In the genomic region with DNA sequence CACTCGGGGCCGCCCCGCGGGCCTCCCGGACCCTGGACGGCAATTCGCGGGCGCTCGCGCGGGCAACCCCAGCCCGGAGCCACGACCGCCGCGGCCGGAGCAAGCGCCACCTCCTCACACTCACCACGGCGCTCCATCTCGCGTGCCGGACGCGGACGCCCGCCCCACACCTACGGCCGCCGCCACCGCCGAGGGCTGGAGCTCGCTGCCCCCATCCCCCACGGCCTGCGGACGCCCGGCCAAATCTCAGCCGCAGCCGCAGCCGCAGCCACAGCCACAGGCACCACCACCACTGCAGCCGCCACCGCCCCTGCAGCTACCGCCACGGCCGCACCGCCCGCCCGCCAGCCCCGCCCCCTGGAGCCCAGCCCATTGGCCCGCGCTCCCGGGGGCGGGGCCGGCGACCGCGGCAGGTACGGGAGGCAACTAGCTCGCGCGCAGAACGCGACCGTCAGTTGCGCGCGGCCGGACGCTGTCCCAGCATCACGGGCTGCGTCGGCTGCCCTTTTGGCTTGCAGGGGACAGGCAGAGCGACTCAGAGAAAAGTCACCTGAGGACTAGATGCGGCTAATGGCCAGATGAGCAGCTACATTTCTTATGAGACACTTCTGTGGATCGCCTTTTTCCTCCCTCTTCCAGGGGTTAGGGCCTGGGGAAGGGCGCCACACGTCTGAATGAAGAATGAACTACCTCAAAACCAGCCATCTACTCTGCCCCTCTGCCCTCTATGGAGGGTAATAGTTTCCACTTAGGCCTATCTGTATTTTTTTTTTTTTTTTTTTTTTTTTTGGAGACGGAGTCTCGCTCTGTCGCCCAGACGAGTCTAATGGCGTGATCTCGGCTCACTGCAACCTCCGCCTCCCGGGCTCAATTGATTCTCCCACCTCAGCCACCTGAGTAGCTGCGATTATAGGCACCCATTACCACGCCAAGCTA, we compare ENCODE assay signal across 1 cellular context.
TF ChIP-seq lines count a peak whose summit lies in the region.

A gene with protein sequence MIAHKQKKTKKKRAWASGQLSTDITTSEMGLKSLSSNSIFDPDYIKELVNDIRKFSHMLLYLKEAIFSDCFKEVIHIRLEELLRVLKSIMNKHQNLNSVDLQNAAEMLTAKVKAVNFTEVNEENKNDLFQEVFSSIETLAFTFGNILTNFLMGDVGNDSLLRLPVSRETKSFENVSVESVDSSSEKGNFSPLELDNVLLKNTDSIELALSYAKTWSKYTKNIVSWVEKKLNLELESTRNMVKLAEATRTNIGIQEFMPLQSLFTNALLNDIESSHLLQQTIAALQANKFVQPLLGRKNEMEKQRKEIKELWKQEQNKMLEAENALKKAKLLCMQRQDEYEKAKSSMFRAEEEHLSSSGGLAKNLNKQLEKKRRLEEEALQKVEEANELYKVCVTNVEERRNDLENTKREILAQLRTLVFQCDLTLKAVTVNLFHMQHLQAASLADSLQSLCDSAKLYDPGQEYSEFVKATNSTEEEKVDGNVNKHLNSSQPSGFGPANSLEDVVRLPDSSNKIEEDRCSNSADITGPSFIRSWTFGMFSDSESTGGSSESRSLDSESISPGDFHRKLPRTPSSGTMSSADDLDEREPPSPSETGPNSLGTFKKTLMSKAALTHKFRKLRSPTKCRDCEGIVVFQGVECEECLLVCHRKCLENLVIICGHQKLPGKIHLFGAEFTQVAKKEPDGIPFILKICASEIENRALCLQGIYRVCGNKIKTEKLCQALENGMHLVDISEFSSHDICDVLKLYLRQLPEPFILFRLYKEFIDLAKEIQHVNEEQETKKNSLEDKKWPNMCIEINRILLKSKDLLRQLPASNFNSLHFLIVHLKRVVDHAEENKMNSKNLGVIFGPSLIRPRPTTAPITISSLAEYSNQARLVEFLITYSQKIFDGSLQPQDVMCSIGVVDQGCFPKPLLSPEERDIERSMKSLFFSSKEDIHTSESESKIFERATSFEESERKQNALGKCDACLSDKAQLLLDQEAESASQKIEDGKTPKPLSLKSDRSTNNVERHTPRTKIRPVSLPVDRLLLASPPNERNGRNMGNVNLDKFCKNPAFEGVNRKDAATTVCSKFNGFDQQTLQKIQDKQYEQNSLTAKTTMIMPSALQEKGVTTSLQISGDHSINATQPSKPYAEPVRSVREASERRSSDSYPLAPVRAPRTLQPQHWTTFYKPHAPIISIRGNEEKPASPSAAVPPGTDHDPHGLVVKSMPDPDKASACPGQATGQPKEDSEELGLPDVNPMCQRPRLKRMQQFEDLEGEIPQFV (minus strand): TSS at position 294 of the 936 bp plus-strand sequence. CDS start 5,973 bp downstream, outside the sequence.

TF ChIP-seq in SK-N-SH treated with all-trans-retinoic acid at 6 μM for 48 hours, 23 proteins besides CTCF, POLR2A, EP300 and RAD21 (continued from another document):
- TF ChIP-seq, protein P1, sequence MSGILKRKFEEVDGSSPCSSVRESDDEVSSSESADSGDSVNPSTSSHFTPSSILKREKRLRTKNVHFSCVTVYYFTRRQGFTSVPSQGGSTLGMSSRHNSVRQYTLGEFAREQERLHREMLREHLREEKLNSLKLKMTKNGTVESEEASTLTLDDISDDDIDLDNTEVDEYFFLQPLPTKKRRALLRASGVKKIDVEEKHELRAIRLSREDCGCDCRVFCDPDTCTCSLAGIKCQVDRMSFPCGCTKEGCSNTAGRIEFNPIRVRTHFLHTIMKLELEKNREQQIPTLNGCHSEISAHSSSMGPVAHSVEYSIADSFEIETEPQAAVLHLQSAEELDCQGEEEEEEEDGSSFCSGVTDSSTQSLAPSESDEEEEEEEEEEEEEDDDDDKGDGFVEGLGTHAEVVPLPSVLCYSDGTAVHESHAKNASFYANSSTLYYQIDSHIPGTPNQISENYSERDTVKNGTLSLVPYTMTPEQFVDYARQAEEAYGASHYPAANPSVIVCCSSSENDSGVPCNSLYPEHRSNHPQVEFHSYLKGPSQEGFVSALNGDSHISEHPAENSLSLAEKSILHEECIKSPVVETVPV (CRISPR knock-in tag; IDR thresholded peaks at IDR 0.05): no peak
TF ChIP-seq in SK-N-SH treated with all-trans-retinoic acid at 6 μM for 48 hours: peak in this region for 1.
